Comparison of ENCODE assay signal across 8 cellular contexts in the genomic region with DNA sequence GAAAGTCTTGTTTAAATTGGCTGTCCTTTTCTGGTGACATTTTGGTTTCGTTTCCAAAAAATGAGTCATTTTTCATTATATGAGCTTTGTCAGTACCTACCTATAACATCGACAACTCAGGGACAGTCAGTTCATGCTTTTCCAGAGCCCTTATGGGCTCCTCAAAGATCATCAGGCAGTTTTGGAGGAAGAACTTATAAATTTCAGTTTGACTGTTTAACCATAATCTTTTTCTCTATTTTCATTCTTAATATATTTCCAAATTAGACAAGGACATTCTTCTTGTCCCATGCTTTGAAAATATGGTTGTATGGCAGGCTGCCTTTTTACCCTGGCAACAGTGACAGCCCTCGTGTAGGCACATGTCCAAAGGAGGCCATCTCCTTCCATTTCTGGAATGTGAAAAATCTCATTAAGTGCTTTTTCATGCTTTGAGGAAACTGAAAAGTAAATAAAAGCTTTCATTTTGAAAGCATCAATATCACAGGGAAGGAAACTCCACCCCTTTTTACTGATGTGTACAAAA. TPM values are rescaled to one million over a fixed set of nuclear protein-coding genes. Genes with fewer than 3 reads are reported as not detected.
A peak's percentile ranks its signal among the peaks of the same experiment; 100 is the strongest.
DNase-seq lines count a peak whose midpoint lies in the region; ATAC-seq, FAIRE-seq and TF ChIP-seq lines count a peak whose summit lies in the region.

No MANE protein-coding gene starts in this region.

- DNase-seq in A549 (ENCODE audit: low read depth in 1 of 2, low spot score in 1 of 2) (peak; percentile 50 to 85), iris pigment epithelial cell (ENCODE audit: low read depth) (peak; percentile 70), aorta (no peak), NCI-H1105 treated with DMSO at 0.1 percent for 48 hours (lab: John Stamatoyannopoulos, UW) (no peak), cerebellar nuclear complex (lab: John Stamatoyannopoulos, UW) (no peak)
- DNase-seq in activated CD8-positive, alpha-beta T cell treated with anti-CD3 and anti-CD28 coated beads for 36 hours, result no peak

- H3K4me1 Mint-ChIP-seq in activated CD8-positive, alpha-beta T cell treated with anti-CD3 and anti-CD28 coated beads for 36 hours (ENCODE audit: low read depth), result peaks cover 29% of the 10 kb centered on the region

- H3K36me3 ChIP-seq in aorta (ENCODE audit: control insufficient read depth in 1 of 2, insufficient read depth in 2 of 2, low read length in 1 of 2), result no peaks in the 10 kb centered on the region

- no peak for TF ChIP-seq RAD21 in A549 (conservative IDR thresholded peaks at IDR 0.05 in 1 of 2, IDR thresholded peaks at IDR 0.05 in 1 of 2)

- no peaks in the 10 kb centered on the region for H3K27me3 ChIP-seq in aorta (ENCODE audit: control insufficient read depth in 1 of 2, insufficient read depth in 2 of 2, low read length in 1 of 2)

- TF ChIP-seq POLR2A in A549 (IDR thresholded peaks at IDR 0.05; ENCODE audit: low read length), result no peak

- no peaks in the 10 kb centered on the region for H3K9me3 Mint-ChIP-seq in activated CD8-positive, alpha-beta T cell treated with anti-CD3 and anti-CD28 coated beads for 36 hours

- WGBS in A549 (ENCODE audit: missing lambda C conversion rate), result 2% methylated on average over 3 of the region's 3 CpGs
- WGBS in aorta, 2 donors, result 2 to 4% methylated on average over 3 of the region's 3 CpGs

- ATAC-seq in A549, result peak in 1 of 2 experiments; percentile 25; a peak in 3 of 6 replicates
- ATAC-seq in GM18502 (IDR thresholded peaks at IDR 0.05; ENCODE audit: poor library complexity, unreplicated experiment), result peak; percentile 59
- peak; percentile 60 for ATAC-seq in HG03175 (IDR thresholded peaks at IDR 0.05; ENCODE audit: unreplicated experiment)
- ATAC-seq in activated CD8-positive, alpha-beta T cell treated with anti-CD3 and anti-CD28 coated beads for 36 hours, result peak; percentile 54
- no peak for ATAC-seq in aorta (ENCODE audit: low FRiP score)

- peak overlapping the region; percentile 70 for H3K4me2 ChIP-seq in A549

- CTCF ChIA-PET in A549 (lab: Yijun Ruan, JAX), result interaction anchor here (0.9 to 1.4 kb wide), 3 partner anchors 8 to 86 kb away, joined by 3 to 5 read pairs (median 3); no protein-coding TSS in a partner anchor
- CTCF ChIA-PET in activated CD8-positive, alpha-beta T cell treated with anti-CD3 and anti-CD28 coated beads for 36 hours (lab: Charles Lee), result interaction anchor here (1.0 to 2.4 kb wide), 4 partner anchors 9 to 343 kb away, joined by 3 to 5 read pairs (median 4); no protein-coding TSS in a partner anchor

- H3K9me3 ChIP-seq in A549 (peaks cover 8% of the 10 kb centered on the region; the same call in 1 of the 3 replicates), aorta (ENCODE audit: control insufficient read depth, low read length) (no peaks in the 10 kb centered on the region)

- TF ChIP-seq CTCF in A549 (IDR thresholded peaks at IDR 0.05), result no peak
- TF ChIP-seq CTCF in activated CD8-positive, alpha-beta T cell treated with anti-CD3 and anti-CD28 coated beads for 36 hours (IDR thresholded peaks at IDR 0.05), result no peak

- POLR2A ChIA-PET in A549 (lab: Yijun Ruan, JAX), result interaction anchor here (1.0 to 1.4 kb wide), 3 partner anchors 13 to 117 kb away, joined by 3 to 4 read pairs (median 4); partner anchors contain the start of gene ERCC3
- POLR2A ChIA-PET in activated CD8-positive, alpha-beta T cell treated with anti-CD3 and anti-CD28 coated beads for 36 hours (lab: Charles Lee), result interaction anchor here (0.9 to 1.6 kb wide), 4 partner anchors 10 to 25 kb away, joined by 3 to 7 read pairs (median 4); partner anchors contain the start of gene MAP3K2

- intact Hi-C loops in activated CD8-positive, alpha-beta T cell treated with anti-CD3 and anti-CD28 coated beads for 36 hours (cut with micrococcal nuclease), result no loop called here
- intact Hi-C loops in aorta (cut with DNase I), result loop anchor here (5.0 to 10.0 kb wide), 2 partner anchors 39 to 46 kb away; no protein-coding TSS in a partner anchor

- H3K4me3 ChIP-seq in A549, result no peak overlapping the region
- H3K4me3 ChIP-seq in aorta (ENCODE audit: low read length in 2 of 2), result no peak overlapping the region

- peak overlapping the region; percentile 90 to 97 for H3K27ac ChIP-seq in A549
- H3K27ac ChIP-seq in aorta (ENCODE audit: low read depth in 1 of 2, low read length in 2 of 2), result peak overlapping the region; percentile 52 to 80

- peaks cover 5% of the 10 kb centered on the region for H3K27me3 Mint-ChIP-seq in activated CD8-positive, alpha-beta T cell treated with anti-CD3 and anti-CD28 coated beads for 36 hours

- H3K36me3 Mint-ChIP-seq in activated CD8-positive, alpha-beta T cell treated with anti-CD3 and anti-CD28 coated beads for 36 hours (ENCODE audit: low read depth), result no peaks in the 10 kb centered on the region

- H3K4me1 ChIP-seq in A549, result peaks cover 84% of the 10 kb centered on the region
- H3K4me1 ChIP-seq in aorta (ENCODE audit: control insufficient read depth in 1 of 2, insufficient read depth in 2 of 2, low read length in 2 of 2), result peaks cover 2 to 3% of the 10 kb centered on the region in 2 donors

- FAIRE-seq in A549 (lab: Jason Lieb, UNC), result no peak

- no peak for TF ChIP-seq EP300 in A549 (IDR thresholded peaks at IDR 0.05)

- peak overlapping the region; percentile 93 for H3K27ac Mint-ChIP-seq in activated CD8-positive, alpha-beta T cell treated with anti-CD3 and anti-CD28 coated beads for 36 hours

- H3K4me3 Mint-ChIP-seq in activated CD8-positive, alpha-beta T cell treated with anti-CD3 and anti-CD28 coated beads for 36 hours, result peak overlapping the region; percentile 34

TF ChIP-seq in A549, 52 proteins besides CTCF, POLR2A, EP300 and RAD21 (continues in another document):
- TF ChIP-seq CEBPB (IDR thresholded peaks at IDR 0.05), result peak in 1 of 2 experiments; percentile 45; a peak in 1 of 4 replicates
- peak; percentile 98 for TF ChIP-seq RFX5 (IDR thresholded peaks at IDR 0.05)
- TF ChIP-seq, protein P1, sequence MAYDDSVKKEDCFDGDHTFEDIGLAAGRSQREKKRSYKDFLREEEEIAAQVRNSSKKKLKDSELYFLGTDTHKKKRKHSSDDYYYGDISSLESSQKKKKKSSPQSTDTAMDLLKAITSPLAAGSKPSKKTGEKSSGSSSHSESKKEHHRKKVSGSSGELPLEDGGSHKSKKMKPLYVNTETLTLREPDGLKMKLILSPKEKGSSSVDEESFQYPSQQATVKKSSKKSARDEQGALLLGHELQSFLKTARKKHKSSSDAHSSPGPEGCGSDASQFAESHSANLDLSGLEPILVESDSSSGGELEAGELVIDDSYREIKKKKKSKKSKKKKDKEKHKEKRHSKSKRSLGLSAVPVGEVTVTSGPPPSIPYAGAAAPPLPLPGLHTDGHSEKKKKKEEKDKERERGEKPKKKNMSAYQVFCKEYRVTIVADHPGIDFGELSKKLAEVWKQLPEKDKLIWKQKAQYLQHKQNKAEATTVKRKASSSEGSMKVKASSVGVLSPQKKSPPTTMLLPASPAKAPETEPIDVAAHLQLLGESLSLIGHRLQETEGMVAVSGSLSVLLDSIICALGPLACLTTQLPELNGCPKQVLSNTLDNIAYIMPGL (CRISPR knock-in tag; IDR thresholded peaks at IDR 0.05; ENCODE audit: borderline replicate concordance), result no peak
- TF ChIP-seq, protein P2, sequence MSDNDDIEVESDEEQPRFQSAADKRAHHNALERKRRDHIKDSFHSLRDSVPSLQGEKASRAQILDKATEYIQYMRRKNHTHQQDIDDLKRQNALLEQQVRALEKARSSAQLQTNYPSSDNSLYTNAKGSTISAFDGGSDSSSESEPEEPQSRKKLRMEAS (IDR thresholded peaks at IDR 0.05), result peak; percentile 91
- TF ChIP-seq JUN (IDR thresholded peaks at IDR 0.05), result peak in 1 of 2 experiments; percentile 48; a peak in 1 of 5 replicates
- no peak for TF ChIP-seq KDM1A (IDR thresholded peaks at IDR 0.05; ENCODE audit: low read depth)
- TF ChIP-seq MAFK (IDR thresholded peaks at IDR 0.05; ENCODE audit: partially characterized antibody), result no peak
- TF ChIP-seq NR3C1 (IDR thresholded peaks at IDR 0.05), result no peak
- TF ChIP-seq FOXS1 (CRISPR knock-in tag; IDR thresholded peaks at IDR 0.05), result no peak
- TF ChIP-seq CBX8 (IDR thresholded peaks at IDR 0.05), result no peak
- no peak for TF ChIP-seq ATOH8 (CRISPR knock-in tag; IDR thresholded peaks at IDR 0.05; ENCODE audit: low read depth)
- no peak for TF ChIP-seq FOSL2 (IDR thresholded peaks at IDR 0.05)
- peak; percentile 51 for TF ChIP-seq FOSL2 (CRISPR knock-in tag; IDR thresholded peaks at IDR 0.05)
- TF ChIP-seq GATA3 (IDR thresholded peaks at IDR 0.05; ENCODE audit: borderline replicate concordance), result peak; percentile 67; the same call in 1 of the 2 replicates

RNA-seq across cellular contexts. Expression of gene PROC, which starts 7.3 kb away (rescaled TPM):
- polyA plus RNA-seq in A549 (2011; rRNA removed) (2.0 and 2.6 TPM in 2 replicates), A549 (2017; fragmentation: RNase III; extraction: RNeasy Plus Mini Kit Qiagen cat#74134 plus additional on column Dnase treatment) (6.4 to 7.9 TPM (median 7.7 TPM) in 3 replicates), aorta (under 1 TPM; 0.26 to 0.50 TPM)
- 6.3 and 7.1 TPM in 2 replicates for polyA plus RNA-seq in A549 (2012; cell fraction: cytosol; rRNA removed)
- 5.4 and 6.3 TPM in 2 replicates for polyA plus RNA-seq in A549 (2012; cell fraction: nucleus; rRNA removed)
- polyA minus RNA-seq in A549 (2011; rRNA and poly(A)+ RNA removed), result 0.54 and 1.4 TPM in 2 replicates
- total RNA-seq in activated CD8-positive, alpha-beta T cell treated with anti-CD3 and anti-CD28 coated beads for 36 hours, result not detected
- under 1 TPM in 1 of 2 donors, not detected in 1; 0.58 TPM for total RNA-seq in aorta

RNA-seq across cellular contexts. Expression of gene MAP3K2, which starts 23.2 kb away (rescaled TPM):
- 29.7 and 36.1 TPM in 2 replicates for polyA plus RNA-seq in A549 (2011; rRNA removed)
- 4.9 and 7.0 TPM in 2 replicates for polyA plus RNA-seq in A549 (2012; cell fraction: cytosol; rRNA removed)
- polyA plus RNA-seq in A549 (2012; cell fraction: nucleus; rRNA removed), result 4.5 and 5.3 TPM in 2 replicates
- polyA plus RNA-seq in A549 (2017; fragmentation: RNase III; extraction: RNeasy Plus Mini Kit Qiagen cat#74134 plus additional on column Dnase treatment), result 12.3 to 13.2 TPM (median 12.8 TPM) in 3 replicates
- polyA minus RNA-seq in A549 (2011; rRNA and poly(A)+ RNA removed), result 43.3 and 43.6 TPM in 2 replicates
- 10 to 100 TPM; 54.7 to 55.5 TPM for total RNA-seq in activated CD8-positive, alpha-beta T cell treated with anti-CD3 and anti-CD28 coated beads for 36 hours
- total RNA-seq in aorta, result 10 to 100 TPM; 67.6 to 79.3 TPM
- 10 to 100 TPM in 1 of 2 donors, 1 to 10 TPM in 1; 6.6 to 13.5 TPM for polyA plus RNA-seq in aorta

Comparison
In these comparisons a context has a peak if more than half of its experiments do, and no peak if none do; other contexts are left out.
1. DNase-seq: peak in A549 (2 of 2) and iris pigment epithelial cell (single experiment); none in activated CD8-positive, alpha-beta T cell treated with anti-CD3 and anti-CD28 coated beads for 36 hours (single experiment), aorta (0 of 2), NCI-H1105 treated with DMSO at 0.1 percent for 48 hours (single experiment) and cerebellar nuclear complex (0 of 2).